Comparison of ENCODE assay signal across 1 cellular context in genomic region chr21:25607151-25607811, GRCh38.
TF ChIP-seq lines count a peak whose summit lies in the region.

Gene MRPL39 (minus strand): TSS chr21:25607481. CDS start chr21:25607475, 6 bp downstream.

TF ChIP-seq in HEK293, 187 proteins besides CTCF, POLR2A, EP300 and RAD21 (continued from another document):
- TF ChIP-seq PBX3 (CRISPR knock-in tag; IDR thresholded peaks at IDR 0.05) = peak; percentile 94
- no peak for TF ChIP-seq ZNF223 (tag by site-specific recombination; IDR thresholded peaks at IDR 0.05)
- TF ChIP-seq ZBTB11 (tag by site-specific recombination; conservative IDR thresholded peaks at IDR 0.05; ENCODE audit: low read depth) = peak; percentile 100
- TF ChIP-seq ZSCAN4 (tag by site-specific recombination; IDR thresholded peaks at IDR 0.05) = peak; percentile 73
- TF ChIP-seq ZBTB44 (tag by site-specific recombination; IDR thresholded peaks at IDR 0.05) = peak; percentile 40; the same call in 1 of the 2 replicates
- no peak for TF ChIP-seq ELK4 (IDR thresholded peaks at IDR 0.05; ENCODE audit: borderline replicate concordance, low read depth, low read length)
- TF ChIP-seq ZFP41 (tag by site-specific recombination; IDR thresholded peaks at IDR 0.05; ENCODE audit: borderline replicate concordance) = peak; percentile 61; the same call in 1 of the 2 replicates
- TF ChIP-seq REST (tag by site-specific recombination; IDR thresholded peaks at IDR 0.05) = peak; percentile 60; the same call in 1 of the 2 replicates
- TF ChIP-seq ZNF548 (tag by site-specific recombination; IDR thresholded peaks at IDR 0.05) = no peak; the same call in 1 of the 2 replicates
- peak; percentile 82 for TF ChIP-seq KLF1 (tag by site-specific recombination; IDR thresholded peaks at IDR 0.05)
- TF ChIP-seq ZNF558 (tag by site-specific recombination; IDR thresholded peaks at IDR 0.05) = 0 out of 2 replicates have a peak, but pooled peaks have one; percentile 21
- TF ChIP-seq ZNF146 (tag by site-specific recombination; IDR thresholded peaks at IDR 0.05) = peak; percentile 55; the same call in 1 of the 2 replicates
- TF ChIP-seq ZNF626 (tag by site-specific recombination; IDR thresholded peaks at IDR 0.05) = no peak
- peak; percentile 31; the same call in 1 of the 2 replicates for TF ChIP-seq ZBTB6 (tag by site-specific recombination; IDR thresholded peaks at IDR 0.05)
- no peak for TF ChIP-seq ZNF529 (tag by site-specific recombination; IDR thresholded peaks at IDR 0.05; ENCODE audit: insufficient replicate concordance)
- TF ChIP-seq PRDM6 (tag by site-specific recombination; IDR thresholded peaks at IDR 0.05) = no peak
- no peak for TF ChIP-seq ZNF530 (tag by site-specific recombination; IDR thresholded peaks at IDR 0.05; ENCODE audit: low read depth)
- no peak for TF ChIP-seq ZNF560 (tag by site-specific recombination; IDR thresholded peaks at IDR 0.05; ENCODE audit: borderline replicate concordance)
- peak; percentile 93 for TF ChIP-seq REPIN1 (tag by site-specific recombination; IDR thresholded peaks at IDR 0.05; ENCODE audit: low read depth)
- no peak for TF ChIP-seq ZNF202 (tag by site-specific recombination; IDR thresholded peaks at IDR 0.05; ENCODE audit: borderline replicate concordance)
- TF ChIP-seq ZNF513 (tag by site-specific recombination; IDR thresholded peaks at IDR 0.05) = no peak
- TF ChIP-seq ZNF580 (tag by site-specific recombination; IDR thresholded peaks at IDR 0.05) = peak; percentile 93
- TF ChIP-seq ZSCAN23 (tag by site-specific recombination; IDR thresholded peaks at IDR 0.05) = peak; percentile 98
- no peak for TF ChIP-seq ZNF354C (tag by site-specific recombination; IDR thresholded peaks at IDR 0.05; ENCODE audit: borderline replicate concordance, low read depth)
- TF ChIP-seq SETDB1 (IDR thresholded peaks at IDR 0.05; ENCODE audit: insufficient read length, low read length) = no peak
- TF ChIP-seq GLI2 (tag by site-specific recombination; IDR thresholded peaks at IDR 0.05; ENCODE audit: borderline replicate concordance, low read depth) = no peak
- peak; percentile 97 for TF ChIP-seq YY1 (tag by site-specific recombination; IDR thresholded peaks at IDR 0.05)
- no peak for TF ChIP-seq ZNF521 (tag by site-specific recombination; IDR thresholded peaks at IDR 0.05)
- TF ChIP-seq BCL11B (tag by site-specific recombination; IDR thresholded peaks at IDR 0.05; ENCODE audit: low read depth) = peak; percentile 71
- TF ChIP-seq ZNF610 (tag by site-specific recombination; IDR thresholded peaks at IDR 0.05; ENCODE audit: borderline replicate concordance) = peak; percentile 80
